In the genomic region with DNA sequence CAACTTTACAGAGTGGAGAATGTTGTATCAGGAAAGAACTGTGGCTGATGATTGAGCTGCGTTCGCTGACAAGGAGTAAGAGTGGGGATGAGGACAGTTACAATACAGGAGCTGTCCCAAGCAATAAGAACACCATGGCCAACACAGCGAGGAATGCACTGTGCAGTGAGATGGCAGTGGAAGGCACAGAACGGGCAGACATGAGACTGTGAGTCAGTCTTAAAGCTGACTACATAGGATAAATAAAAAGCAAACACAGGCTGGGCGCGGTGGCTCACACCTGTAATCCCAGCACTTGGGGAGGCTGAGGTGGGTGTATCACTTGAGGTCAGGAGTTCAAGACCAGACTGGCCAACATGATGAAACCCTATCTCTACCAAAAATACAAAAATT, we compare ENCODE assay signal across 18 cellular contexts.
DNase-seq lines count a peak whose midpoint lies in the region; ATAC-seq and TF ChIP-seq lines count a peak whose summit lies in the region.
"Had no signal": no experiment of that assay in that cellular context is flagged by ENCODE, and none has a peak within 500 bp of the region (broad histone marks: within the 10 kb centered on the region; RNA-seq: fewer than 3 reads in every experiment).

No MANE protein-coding gene starts in this region.

- H3K79me2 ChIP-seq in PC-9 (ENCODE audit: low read depth): 0 out of 2 replicates have a peak, but pooled peaks cover 3% of the 10 kb centered on the region

- DNase-seq in AG04450 (ENCODE audit: low read depth, low spot score): no peak
- peak; percentile 37 to 53 for DNase-seq in PC-9
- DNase-seq in dorsolateral prefrontal cortex: no peak
- DNase-seq in stimulated activated CD4-positive, alpha-beta T cell treated with anti-CD3 and anti-CD28 coated beads, Interleukin-2, amount 100 ng/mL, for 48 hours: no peak
- no peak for DNase-seq in vagina (ENCODE audit: extremely low spot score in 2 of 2)
- DNase-seq in NK-92 (lab: John Stamatoyannopoulos, UW; ENCODE audit: unreplicated experiment): no peak
- DNase-seq: activated CD8-positive, alpha-beta memory T cell treated with anti-CD3 and anti-CD28 coated beads for 24 hours; activated naive CD8-positive, alpha-beta T cell treated with anti-CD3 and anti-CD28 coated beads for 36 hours; DMS153; islet precursor cell; NCI-H2081 treated with DMSO at 0.1 percent for 48 hours; NCI-H510A treated with DMSO at 0.1 percent for 48 hours; T-helper 9 cell; tibial artery had no signal

- H3K36me3 ChIP-seq in PC-9 (ENCODE audit: low read depth): no peaks in the 10 kb centered on the region
- peaks cover 0 to 4% of the 10 kb centered on the region in 2 donors for H3K36me3 ChIP-seq in mucosa of rectum (ENCODE audit: control insufficient read depth in 2 of 2, insufficient read depth in 2 of 2, low read length in 2 of 2)
- H3K36me3 ChIP-seq in vagina: no peaks in the 10 kb centered on the region

- TF ChIP-seq POLR2A in vagina (IDR thresholded peaks at IDR 0.05): no peak

- no peak for ATAC-seq in GM18858 (IDR thresholded peaks at IDR 0.05; ENCODE audit: unreplicated experiment)

- peaks cover 17% of the 10 kb centered on the region for H3K4me1 ChIP-seq in PC-9 (replicated peaks; ENCODE audit: insufficient read depth)
- no peaks in the 10 kb centered on the region for H3K4me1 ChIP-seq in mucosa of rectum (ENCODE audit: control insufficient read depth in 2 of 2, insufficient read depth in 2 of 2, low read length in 2 of 2)
- H3K4me1 ChIP-seq in vagina: peaks cover 20% of the 10 kb centered on the region

- H3K27ac ChIP-seq in AG04450 (ENCODE audit: low read depth, low read length): peak overlapping the region; percentile 31
- H3K27ac ChIP-seq in PC-9: peak overlapping the region; percentile 77
- peak overlapping the region in 53 of 59 donors; percentile 1 to 80 (median 57) for H3K27ac ChIP-seq in dorsolateral prefrontal cortex
- peak overlapping the region; percentile 11 to 52 for H3K27ac ChIP-seq in mucosa of rectum (ENCODE audit: low read depth in 2 of 2, low read length in 2 of 2)
- H3K27ac ChIP-seq in vagina: no peak overlapping the region
- H3K27ac ChIP-seq: C4-2B, esophagus muscularis mucosa, tibial artery had no signal

- H3K9ac ChIP-seq in mucosa of rectum (ENCODE audit: low read depth in 1 of 2, low read length in 2 of 2): no peak overlapping the region

- H3K9me3 ChIP-seq in AG04450 (ENCODE audit: control insufficient read depth, insufficient read depth, low read length): no peaks in the 10 kb centered on the region
- no peaks in the 10 kb centered on the region for H3K9me3 ChIP-seq in PC-9 (ENCODE audit: insufficient read depth, low read depth)
- H3K9me3 ChIP-seq in mucosa of rectum (ENCODE audit: control insufficient read depth in 2 of 2, low read length in 2 of 2): no peaks in the 10 kb centered on the region
- no peaks in the 10 kb centered on the region for H3K9me3 ChIP-seq in vagina
- H3K9me3 ChIP-seq: esophagus muscularis mucosa, tibial artery had no signal

- H2AFZ ChIP-seq in PC-9: no peak overlapping the region

- CTCF ChIA-PET in AG04450 (lab: Charles Lee) (interaction anchor here (1.0 kb wide), 1 partner anchor 259 kb away, joined by 3 read pairs; no protein-coding TSS in a partner anchor), PC-9 (lab: Charles Lee) (no interaction called here)

- no peaks in the 10 kb centered on the region for H3K9me2 ChIP-seq in PC-9 (ENCODE audit: insufficient read depth)

- no peaks in the 10 kb centered on the region for H4K20me1 ChIP-seq in PC-9 (ENCODE audit: insufficient read depth)

- H3K4me3 ChIP-seq in AG04450 (ENCODE audit: low read depth, low read length) (no peak overlapping the region), PC-9 (no peak overlapping the region), dorsolateral prefrontal cortex (no peak overlapping the region), mucosa of rectum (ENCODE audit: low read length in 2 of 2) (no peak overlapping the region), vagina (no peak overlapping the region)
- H3K4me3 ChIP-seq: esophagus muscularis mucosa, tibial artery had no signal

- intact Hi-C loops in PC-9 (cut with micrococcal nuclease; ENCODE audit: unreplicated experiment): loop anchor here (1.0 kb wide), 2 partner anchors 13 to 43 kb away; no protein-coding TSS in a partner anchor
- intact Hi-C loops in dorsolateral prefrontal cortex (cut with DNase I): no loop called here
- intact Hi-C loops in vagina (cut with DNase I): no loop called here

- peaks cover 13% of the 10 kb centered on the region for H3F3A ChIP-seq in PC-9 (ENCODE audit: insufficient read depth, low read depth)

- POLR2A ChIA-PET in AG04450 (lab: Yijun Ruan, JAX): interaction anchor here (0.6 to 1.1 kb wide), 3 partner anchors 17 to 90 kb away, joined by 3 to 6 read pairs (median 4); partner anchors contain the start of gene CABYR
- POLR2A ChIA-PET in PC-9 (lab: Charles Lee; ENCODE audit: unreplicated experiment): interaction anchor here (0.7 kb wide), 1 partner anchor 13 kb away, joined by 4 read pairs; no protein-coding TSS in a partner anchor

- H3K27me3 ChIP-seq in AG04450 (ENCODE audit: control insufficient read depth, insufficient read depth, low read length) (no peaks in the 10 kb centered on the region), PC-9 (ENCODE audit: insufficient read depth, low read depth) (no peaks in the 10 kb centered on the region), dorsolateral prefrontal cortex (no peaks in the 10 kb centered on the region), mucosa of rectum (ENCODE audit: control insufficient read depth in 2 of 2, insufficient read depth in 2 of 2, low read length in 2 of 2) (no peaks in the 10 kb centered on the region), vagina (no peaks in the 10 kb centered on the region)
- H3K27me3 ChIP-seq: esophagus muscularis mucosa, tibial artery had no signal

- H3K4me2 ChIP-seq in PC-9: peak overlapping the region; percentile 36

- TF ChIP-seq CTCF in AG04450 (IDR thresholded peaks at IDR 0.05; ENCODE audit: low read depth, low read length) (no peak), PC-9 (conservative IDR thresholded peaks at IDR 0.05) (no peak), dorsolateral prefrontal cortex (IDR thresholded peaks at IDR 0.05 in 54 of 56, conservative IDR thresholded peaks at IDR 0.05 in 2 of 56; ENCODE audit: low read depth in 1 of 56, partially characterized antibody in 56 of 56) (no peak), vagina (IDR thresholded peaks at IDR 0.05) (no peak)

- TSS peak; percentile 68 for BruUV-seq in PC-9 (replicated peaks; lab: Mats Ljungman, UMichigan)

Comparison
In these comparisons a context has a peak if more than half of its experiments do, and no peak if none do; other contexts are left out.
1. DNase-seq: peak in PC-9 (2 of 2); none in AG04450 (single experiment), dorsolateral prefrontal cortex (0 of 10), stimulated activated CD4-positive, alpha-beta T cell treated with anti-CD3 and anti-CD28 coated beads, Interleukin-2, amount 100 ng/mL, for 48 hours (0 of 2), vagina (0 of 2) and NK-92 (single experiment).